9 cellular contexts compared by ENCODE assay signal in the genomic region with DNA sequence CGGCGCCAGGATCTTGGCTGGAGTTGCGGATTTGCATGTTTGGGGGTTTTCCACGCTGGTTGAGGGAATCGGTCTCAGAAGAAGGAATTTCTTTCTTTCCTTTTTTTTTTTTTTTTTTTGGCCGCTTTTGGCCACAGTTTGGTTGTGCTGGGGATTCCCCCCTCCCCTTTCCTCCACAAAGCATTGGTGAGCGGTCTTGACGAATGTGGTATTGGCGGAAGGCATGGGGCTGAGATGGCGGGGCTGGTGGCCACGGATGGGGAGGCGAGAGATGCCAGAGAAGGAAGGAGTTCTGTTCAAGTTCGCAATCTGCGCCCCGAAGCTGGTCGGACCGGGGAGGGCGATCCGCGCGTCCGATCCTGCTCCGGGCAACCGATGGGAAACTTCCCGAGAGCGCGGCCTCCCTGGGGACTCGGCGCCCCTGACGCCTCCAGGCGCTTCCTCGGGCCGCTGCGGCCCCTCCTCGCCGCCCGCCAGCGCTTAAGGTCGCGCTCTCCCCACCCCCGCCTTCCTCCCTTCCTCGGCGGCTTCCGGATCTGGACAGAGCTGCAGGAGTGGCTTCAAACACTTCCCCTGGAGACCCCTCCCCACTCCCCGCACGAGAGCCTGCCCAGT. TPM values are rescaled to one million over a fixed set of nuclear protein-coding genes. Genes with fewer than 3 reads are reported as not detected.
DNase-seq lines count a peak whose midpoint lies in the region; ATAC-seq and TF ChIP-seq lines count a peak whose summit lies in the region.
"Had no signal": no experiment of that assay in that cellular context is flagged by ENCODE, and none has a peak within 500 bp of the region (broad histone marks: within the 10 kb centered on the region; RNA-seq: fewer than 3 reads in every experiment).

No MANE protein-coding gene starts in this region.

- ATAC-seq in HG02840 (IDR thresholded peaks at IDR 0.05; ENCODE audit: low FRiP score, unreplicated experiment), result no peak

- peaks cover 1% of the 10 kb centered on the region for H3K36me3 Mint-ChIP-seq in mesothelial cell of epicardium

- peaks cover 53% of the 10 kb centered on the region for H3K4me1 Mint-ChIP-seq in mesothelial cell of epicardium

- H3K9ac ChIP-seq in HUES6 (ENCODE audit: low read length), result peak overlapping the region; percentile 73
- H3K9ac ChIP-seq in colonic mucosa (ENCODE audit: low read depth in 2 of 2, low read length in 2 of 2), result no peak overlapping the region

- H3K27me3 Mint-ChIP-seq in mesothelial cell of epicardium (ENCODE audit: low read depth), result no peaks in the 10 kb centered on the region

- H3K36me3 ChIP-seq in HUES6 (ENCODE audit: control insufficient read depth, insufficient read depth, low read length) (no peaks in the 10 kb centered on the region), colonic mucosa (no peaks in the 10 kb centered on the region)

- H3K4me3 Mint-ChIP-seq in mesothelial cell of epicardium, result peak overlapping the region; percentile 86

- no peak for TF ChIP-seq CTCF in GM10266 (IDR thresholded peaks at IDR 0.05; ENCODE audit: control insufficient read depth, insufficient read depth, low read depth, missing control alignments)
- TF ChIP-seq CTCF in colonic mucosa (IDR thresholded peaks at IDR 0.05), result no peak
- no peak for TF ChIP-seq CTCF in mesothelial cell of epicardium (IDR thresholded peaks at IDR 0.05; ENCODE audit: unreplicated experiment)

- H3K27ac ChIP-seq in HUES6 (ENCODE audit: low read depth, low read length) (no peak overlapping the region), colonic mucosa (no peak overlapping the region)
- H3K27ac ChIP-seq: VCaP had no signal

- H3K9me3 Mint-ChIP-seq in mesothelial cell of epicardium, result no peaks in the 10 kb centered on the region

- peak overlapping the region; percentile 98 for H3K27ac Mint-ChIP-seq in mesothelial cell of epicardium

- H3K27me3 ChIP-seq in HUES6 (ENCODE audit: control insufficient read depth, insufficient read depth, low read length) (peaks cover 99% of the 10 kb centered on the region), colonic mucosa (no peaks in the 10 kb centered on the region)

- H3K9me3 ChIP-seq in HUES6 (ENCODE audit: control insufficient read depth, insufficient read depth, low read depth, low read length), result no peaks in the 10 kb centered on the region
- H3K9me3 ChIP-seq in colonic mucosa, result no peaks in the 10 kb centered on the region

- intact Hi-C loops in colonic mucosa (cut with DNase I), result no loop called here

- H3K4me1 ChIP-seq in HUES6 (ENCODE audit: control insufficient read depth, insufficient read depth, low read length) (peaks cover 32% of the 10 kb centered on the region), colonic mucosa (no peaks in the 10 kb centered on the region)

- DNase-seq in GM10266 (ENCODE audit: extremely low spot score), result peak; percentile 91
- no peak for DNase-seq in colonic mucosa
- peak in 1 of 2 experiments; percentile 66 for DNase-seq in mesothelial cell of epicardium (ENCODE audit: low spot score in 2 of 2, unreplicated experiment in 2 of 2)
- no peak for DNase-seq in medulla oblongata (ENCODE audit: extremely low spot score)
- no peak for DNase-seq in DMS153 treated with DMSO at 0.1 percent for 48 hours (lab: John Stamatoyannopoulos, UW; ENCODE audit: unreplicated experiment)
- DNase-seq in SHP77 treated with DMSO at 0.1 percent for 48 hours (lab: John Stamatoyannopoulos, UW), result no peak

- H3K4me3 ChIP-seq in HUES6 (ENCODE audit: low read depth, low read length) (peak overlapping the region; percentile 62), colonic mucosa (peak overlapping the region; percentile 31)

RNA-seq across cellular contexts. Expression of gene RAI1, which starts 43.2 kb away (rescaled TPM):
- 10 to 100 TPM; 21.8 to 24.5 TPM for total RNA-seq in colonic mucosa
- total RNA-seq in mesothelial cell of epicardium, result 127 to 137 TPM (median 129 TPM) in 3 replicates
